1 cellular context compared by ENCODE assay signal in the genomic region with DNA sequence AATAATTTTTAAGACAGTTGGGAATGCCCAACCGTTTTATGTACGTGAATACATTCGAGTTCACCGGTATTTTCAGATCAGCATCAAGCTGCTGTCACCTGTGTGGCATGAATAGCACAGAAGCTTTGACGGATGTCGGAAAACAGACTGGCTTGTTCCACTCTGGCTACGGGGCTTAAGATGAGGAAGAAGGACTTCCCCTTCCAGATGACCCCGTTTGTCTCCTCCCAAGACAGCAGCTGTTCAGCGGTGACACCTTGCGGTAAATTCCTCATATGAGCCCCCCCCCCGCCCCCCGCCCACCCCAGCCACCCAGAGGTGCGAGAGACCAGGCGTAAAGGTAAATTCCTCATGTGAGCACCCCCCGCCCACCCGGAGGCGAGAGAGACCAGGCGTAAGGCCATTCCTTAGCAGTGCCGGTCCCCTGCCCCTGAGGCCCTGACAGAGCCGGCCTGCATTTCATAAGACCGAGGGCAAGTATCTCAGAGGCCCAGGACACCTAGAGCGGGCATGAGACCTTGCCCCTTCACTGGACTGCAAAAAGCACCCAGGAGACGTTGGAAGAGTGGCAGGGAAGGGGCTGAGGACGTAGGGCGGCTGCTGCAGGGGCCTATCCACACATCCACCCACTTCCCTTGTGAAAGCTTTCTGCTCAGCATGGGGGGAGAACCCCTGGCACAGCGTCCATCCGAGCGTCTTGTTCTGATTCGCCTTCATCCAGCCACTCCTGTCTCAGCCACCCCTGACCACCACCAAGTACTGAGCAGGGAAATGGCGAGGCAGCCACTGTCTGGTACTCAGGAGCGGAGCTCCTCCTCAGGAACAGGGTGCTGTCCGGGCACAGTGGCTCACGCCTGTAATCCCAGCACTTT.
TF ChIP-seq lines count a peak whose summit lies in the region.

No MANE protein-coding gene starts in this region.

TF ChIP-seq in K562, 482 proteins besides CTCF, POLR2A, EP300 and RAD21 (continued from another document):
- TF ChIP-seq, protein P1, sequence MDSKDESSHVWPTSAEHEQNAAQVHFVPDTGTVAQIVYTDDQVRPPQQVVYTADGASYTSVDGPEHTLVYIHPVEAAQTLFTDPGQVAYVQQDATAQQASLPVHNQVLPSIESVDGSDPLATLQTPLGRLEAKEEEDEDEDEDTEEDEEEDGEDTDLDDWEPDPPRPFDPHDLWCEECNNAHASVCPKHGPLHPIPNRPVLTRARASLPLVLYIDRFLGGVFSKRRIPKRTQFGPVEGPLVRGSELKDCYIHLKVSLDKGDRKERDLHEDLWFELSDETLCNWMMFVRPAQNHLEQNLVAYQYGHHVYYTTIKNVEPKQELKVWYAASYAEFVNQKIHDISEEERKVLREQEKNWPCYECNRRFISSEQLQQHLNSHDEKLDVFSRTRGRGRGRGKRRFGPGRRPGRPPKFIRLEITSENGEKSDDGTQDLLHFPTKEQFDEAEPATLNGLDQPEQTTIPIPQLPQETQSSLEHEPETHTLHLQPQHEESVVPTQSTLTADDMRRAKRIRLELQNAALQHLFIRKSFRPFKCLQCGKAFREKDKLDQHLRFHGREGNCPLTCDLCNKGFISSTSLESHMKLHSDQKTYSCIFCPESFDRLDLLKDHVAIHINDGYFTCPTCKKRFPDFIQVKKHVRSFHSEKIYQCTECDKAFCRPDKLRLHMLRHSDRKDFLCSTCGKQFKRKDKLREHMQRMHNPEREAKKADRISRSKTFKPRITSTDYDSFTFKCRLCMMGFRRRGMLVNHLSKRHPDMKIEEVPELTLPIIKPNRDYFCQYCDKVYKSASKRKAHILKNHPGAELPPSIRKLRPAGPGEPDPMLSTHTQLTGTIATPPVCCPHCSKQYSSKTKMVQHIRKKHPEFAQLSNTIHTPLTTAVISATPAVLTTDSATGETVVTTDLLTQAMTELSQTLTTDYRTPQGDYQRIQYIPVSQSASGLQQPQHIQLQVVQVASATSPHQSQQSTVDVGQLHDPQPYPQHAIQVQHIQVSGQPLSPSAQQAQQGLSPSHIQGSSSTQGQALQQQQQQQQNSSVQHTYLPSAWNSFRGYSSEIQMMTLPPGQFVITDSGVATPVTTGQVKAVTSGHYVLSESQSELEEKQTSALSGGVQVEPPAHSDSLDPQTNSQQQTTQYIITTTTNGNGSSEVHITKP (IDR thresholded peaks at IDR 0.05; ENCODE audit: partially characterized antibody), result peak; percentile 58
- TF ChIP-seq COPS2 (conservative IDR thresholded peaks at IDR 0.05), result no peak
- TF ChIP-seq ZNF586 (CRISPR knock-in tag; conservative IDR thresholded peaks at IDR 0.05), result no peak
- TF ChIP-seq, protein P2, sequence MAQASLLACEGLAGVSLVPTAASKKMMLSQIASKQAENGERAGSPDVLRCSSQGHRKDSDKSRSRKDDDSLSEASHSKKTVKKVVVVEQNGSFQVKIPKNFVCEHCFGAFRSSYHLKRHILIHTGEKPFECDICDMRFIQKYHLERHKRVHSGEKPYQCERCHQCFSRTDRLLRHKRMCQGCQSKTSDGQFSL (CRISPR knock-in tag; IDR thresholded peaks at IDR 0.05), result no peak
- TF ChIP-seq, protein P2 (tag; IDR thresholded peaks at IDR 0.05), result peak in 1 of 2 experiments; percentile 31; a peak in 1 of 4 replicates
- no peak for TF ChIP-seq GATAD2B (IDR thresholded peaks at IDR 0.05; ENCODE audit: borderline replicate concordance)
- TF ChIP-seq, protein P3, sequence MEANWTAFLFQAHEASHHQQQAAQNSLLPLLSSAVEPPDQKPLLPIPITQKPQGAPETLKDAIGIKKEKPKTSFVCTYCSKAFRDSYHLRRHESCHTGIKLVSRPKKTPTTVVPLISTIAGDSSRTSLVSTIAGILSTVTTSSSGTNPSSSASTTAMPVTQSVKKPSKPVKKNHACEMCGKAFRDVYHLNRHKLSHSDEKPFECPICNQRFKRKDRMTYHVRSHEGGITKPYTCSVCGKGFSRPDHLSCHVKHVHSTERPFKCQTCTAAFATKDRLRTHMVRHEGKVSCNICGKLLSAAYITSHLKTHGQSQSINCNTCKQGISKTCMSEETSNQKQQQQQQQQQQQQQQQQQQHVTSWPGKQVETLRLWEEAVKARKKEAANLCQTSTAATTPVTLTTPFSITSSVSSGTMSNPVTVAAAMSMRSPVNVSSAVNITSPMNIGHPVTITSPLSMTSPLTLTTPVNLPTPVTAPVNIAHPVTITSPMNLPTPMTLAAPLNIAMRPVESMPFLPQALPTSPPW (CRISPR knock-in tag; IDR thresholded peaks at IDR 0.05), result peak; percentile 52
- TF ChIP-seq SPI1 (IDR thresholded peaks at IDR 0.05; ENCODE audit: borderline replicate concordance, low read depth, low read length), result peak; percentile 79; the same call in 1 of the 2 replicates
